1 cellular context compared by ENCODE assay signal in genomic region chr1:13950637-13951036, GRCh38.
TF ChIP-seq lines count a peak whose summit lies in the region.

No MANE protein-coding gene starts in this region.

TF ChIP-seq in H1, 55 proteins besides CTCF, POLR2A, EP300 and RAD21:
- TF ChIP-seq HDAC6 (IDR thresholded peaks at IDR 0.05; ENCODE audit: low read depth, low read length), result no peak
- no peak for TF ChIP-seq CBX8 (IDR thresholded peaks at IDR 0.05; ENCODE audit: borderline replicate concordance, low read depth, low read length)
- TF ChIP-seq RXRA (IDR thresholded peaks at IDR 0.05; ENCODE audit: insufficient read depth, low read depth, low read length), result peak; percentile 93; the same call in 1 of the 2 replicates
- TF ChIP-seq BRCA1 (IDR thresholded peaks at IDR 0.05; ENCODE audit: low read depth, low read length), result no peak
